In the genomic region with DNA sequence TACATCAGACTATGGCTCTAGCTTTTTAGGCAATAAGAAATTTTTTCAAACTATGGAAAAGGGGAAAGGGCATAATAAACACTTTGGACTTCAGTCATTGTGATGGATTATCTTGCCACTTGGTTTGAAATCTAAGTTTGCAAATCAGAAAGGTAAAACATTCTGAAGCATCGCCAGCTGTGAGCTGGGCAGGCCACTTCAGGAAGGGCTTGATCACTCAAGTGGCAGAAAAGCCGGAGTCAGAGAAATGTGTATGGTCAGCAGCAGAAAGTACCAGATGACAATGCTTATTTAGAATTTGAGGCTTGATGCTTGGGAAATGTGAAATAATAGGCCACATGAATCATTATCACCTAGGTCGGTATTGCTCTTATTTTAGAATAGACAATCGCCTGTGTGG, we compare ENCODE assay signal across 1 cellular context.
TF ChIP-seq lines count a peak whose summit lies in the region.

No MANE protein-coding gene starts in this region.

TF ChIP-seq in GM23338, 12 proteins besides CTCF, POLR2A, EP300 and RAD21 (continued from another document):
- TF ChIP-seq ZNF462 (CRISPR knock-in tag; IDR thresholded peaks at IDR 0.05) (no peak), EZH2phosphoT487 (IDR thresholded peaks at IDR 0.05; ENCODE audit: unreplicated experiment) (no peak), EZH2 (IDR thresholded peaks at IDR 0.05; ENCODE audit: low read depth, unreplicated experiment) (no peak)
TF ChIP-seq in GM23338: peak in this region for 0.
